Comparison of ENCODE assay signal across 8 cellular contexts in genomic region chr1:115098979-115099692, GRCh38. TPM values are rescaled to one million over a fixed set of nuclear protein-coding genes. Genes with fewer than 3 reads are reported as not detected.
DNase-seq lines count a peak whose midpoint lies in the region; ATAC-seq and TF ChIP-seq lines count a peak whose summit lies in the region.

No MANE protein-coding gene starts in this region.

- CTCF ChIA-PET in naive thymus-derived CD4-positive, alpha-beta T cell (lab: Charles Lee), result interaction anchor here (1.2 to 2.1 kb wide), 5 partner anchors 9 to 47 kb away, joined by 3 to 11 read pairs (median 5); partner anchors contain the start of gene TSPAN2

- DNase-seq in GM13977 (ENCODE audit: low spot score), result peak; percentile 53
- peak; percentile 74 for DNase-seq in NCI-H1417 treated with DMSO at 0.1 percent for 48 hours (lab: John Stamatoyannopoulos, UW)
- DNase-seq in activated CD4-positive, alpha-beta T cell treated with anti-CD3 and anti-CD28 coated beads for 4 hours, result peak; percentile 54 to 59
- DNase-seq in naive thymus-derived CD4-positive, alpha-beta T cell, result peak; percentile 31 to 95 (median 94)
- peak; percentile 56 to 80 for DNase-seq in tibial artery
- DNase-seq in WERI-Rb-1, result no peak

- peaks cover 0 to 27% (median 0%) of the 10 kb centered on the region in 5 donors for H3K27me3 Mint-ChIP-seq in naive thymus-derived CD4-positive, alpha-beta T cell

- H3K4me3 ChIP-seq in duodenal mucosa (ENCODE audit: low read depth in 1 of 2, low read length in 2 of 2) (peak overlapping the region; percentile 67 to 74), tibial artery (peak overlapping the region; percentile 47), WERI-Rb-1 (ENCODE audit: low read depth, low read length) (no peak overlapping the region)
- peak overlapping the region; percentile 58 for H3K4me3 ChIP-seq in naive thymus-derived CD4-positive, alpha-beta T cell (ENCODE audit: low read length)

- H3K4me3 Mint-ChIP-seq in naive thymus-derived CD4-positive, alpha-beta T cell, result peak overlapping the region; percentile 76 to 99 (median 90)

- H3K27me3 ChIP-seq in duodenal mucosa (ENCODE audit: control insufficient read depth in 1 of 2, insufficient read depth in 2 of 2, low read length in 2 of 2) (no peaks in the 10 kb centered on the region), tibial artery (no peaks in the 10 kb centered on the region), WERI-Rb-1 (ENCODE audit: insufficient read depth, low read depth, severe bottlenecking) (no peaks in the 10 kb centered on the region)
- no peaks in the 10 kb centered on the region for H3K27me3 ChIP-seq in naive thymus-derived CD4-positive, alpha-beta T cell (ENCODE audit: control insufficient read depth in 2 of 2, insufficient read depth in 2 of 2, low read length in 2 of 2)

- H3K4me1 ChIP-seq in duodenal mucosa (ENCODE audit: control insufficient read depth in 1 of 2, insufficient read depth in 2 of 2, low read length in 2 of 2), result peaks cover 8 to 15% of the 10 kb centered on the region in 2 donors
- peaks cover 20 to 29% of the 10 kb centered on the region in 2 donors for H3K4me1 ChIP-seq in naive thymus-derived CD4-positive, alpha-beta T cell (ENCODE audit: control insufficient read depth in 2 of 2, insufficient read depth in 2 of 2, low read length in 2 of 2)
- peaks cover 0 to 10% (median 5%) of the 10 kb centered on the region in 4 donors for H3K4me1 ChIP-seq in tibial artery

- H3K36me3 ChIP-seq in duodenal mucosa (ENCODE audit: control insufficient read depth in 1 of 2, insufficient read depth in 2 of 2, low read length in 2 of 2) (no peaks in the 10 kb centered on the region), tibial artery (no peaks in the 10 kb centered on the region), WERI-Rb-1 (no peaks in the 10 kb centered on the region)
- no peaks in the 10 kb centered on the region for H3K36me3 ChIP-seq in naive thymus-derived CD4-positive, alpha-beta T cell (ENCODE audit: control insufficient read depth in 2 of 3, insufficient read depth in 3 of 3, low read length in 3 of 3)

- peaks cover 24 to 59% (median 51%) of the 10 kb centered on the region in 7 donors for H3K4me1 Mint-ChIP-seq in naive thymus-derived CD4-positive, alpha-beta T cell

- peak overlapping the region; percentile 98 to 100 (median 99) for H3K27ac Mint-ChIP-seq in naive thymus-derived CD4-positive, alpha-beta T cell

- POLR2A ChIA-PET in naive thymus-derived CD4-positive, alpha-beta T cell (lab: Charles Lee), result interaction anchor here (0.6 to 2.6 kb wide), 14 partner anchors 10 to 760 kb away, joined by 3 to 10 read pairs (median 4); partner anchors contain the start of genes CSDE1, TSHB and TSPAN2

- H3K9me3 ChIP-seq in duodenal mucosa (ENCODE audit: control insufficient read depth in 1 of 2, low read length in 2 of 2) (no peaks in the 10 kb centered on the region), tibial artery (no peaks in the 10 kb centered on the region), WERI-Rb-1 (ENCODE audit: severe bottlenecking) (no peaks in the 10 kb centered on the region)
- no peaks in the 10 kb centered on the region for H3K9me3 ChIP-seq in naive thymus-derived CD4-positive, alpha-beta T cell (ENCODE audit: control insufficient read depth in 2 of 3, low read length in 3 of 3)

- peak overlapping the region; percentile 69 for H3K27ac ChIP-seq in duodenal mucosa (ENCODE audit: low read depth, low read length)
- peak overlapping the region; percentile 89 for H3K27ac ChIP-seq in naive thymus-derived CD4-positive, alpha-beta T cell (ENCODE audit: low read depth, low read length)
- H3K27ac ChIP-seq in tibial artery, result peak overlapping the region; percentile 83 to 84
- H3K27ac ChIP-seq in WERI-Rb-1, result no peak overlapping the region

- no peak for TF ChIP-seq CTCF in GM13977 (IDR thresholded peaks at IDR 0.05; ENCODE audit: extremely low read depth, insufficient read depth, missing control alignments)
- TF ChIP-seq CTCF in tibial artery (IDR thresholded peaks at IDR 0.05), result no peak
- TF ChIP-seq CTCF in WERI-Rb-1 (IDR thresholded peaks at IDR 0.05; ENCODE audit: low read depth, low read length), result no peak

- in situ Hi-C loops in GM13977 (cut with MboI; ENCODE audit: low pct_unique_long_range_greater_than_20kb, low sequenced_read_pairs, unreplicated experiment), result no loop called here

- H3K9ac ChIP-seq in duodenal mucosa (ENCODE audit: low read depth in 1 of 2, low read length in 2 of 2), result peak overlapping the region; percentile 21 to 64

- peak; percentile 89 for ATAC-seq in HG02610 (IDR thresholded peaks at IDR 0.05; ENCODE audit: unreplicated experiment)
- peak; percentile 95 for ATAC-seq in naive thymus-derived CD4-positive, alpha-beta T cell

- H3K9me3 Mint-ChIP-seq in naive thymus-derived CD4-positive, alpha-beta T cell, result no peaks in the 10 kb centered on the region

- peaks cover 0 to 2% (median 0%) of the 10 kb centered on the region in 5 donors for H3K36me3 Mint-ChIP-seq in naive thymus-derived CD4-positive, alpha-beta T cell

- intact Hi-C loops in naive thymus-derived CD4-positive, alpha-beta T cell (cut with micrococcal nuclease), result loop anchor here (1.0 to 10.0 kb wide), 12 partner anchors 9 to 1154 kb away; partner anchors contain the start of genes BCAS2 (in 2 of the 2), CSDE1 (in 2 of the 2), SIKE1 (in 2 of the 2) and TRIM33 (in 2 of the 2)
- intact Hi-C loops in tibial artery (cut with DNase I; ENCODE audit: low total_unique reads), result no loop called here

RNA-seq across cellular contexts. Expression of gene TSPAN2, which starts 9.8 kb away (rescaled TPM):
- 10 to 100 TPM in 1 of 5 experiments, 1 to 10 TPM in 2, under 1 TPM in 1, not detected in 1; 0.30 to 12.0 (median 2.9) TPM for total RNA-seq in naive thymus-derived CD4-positive, alpha-beta T cell
- polyA plus RNA-seq in naive thymus-derived CD4-positive, alpha-beta T cell, result 1 to 10 TPM; 4.2 to 4.9 TPM
